8 cellular contexts compared by ENCODE assay signal in the genomic region with DNA sequence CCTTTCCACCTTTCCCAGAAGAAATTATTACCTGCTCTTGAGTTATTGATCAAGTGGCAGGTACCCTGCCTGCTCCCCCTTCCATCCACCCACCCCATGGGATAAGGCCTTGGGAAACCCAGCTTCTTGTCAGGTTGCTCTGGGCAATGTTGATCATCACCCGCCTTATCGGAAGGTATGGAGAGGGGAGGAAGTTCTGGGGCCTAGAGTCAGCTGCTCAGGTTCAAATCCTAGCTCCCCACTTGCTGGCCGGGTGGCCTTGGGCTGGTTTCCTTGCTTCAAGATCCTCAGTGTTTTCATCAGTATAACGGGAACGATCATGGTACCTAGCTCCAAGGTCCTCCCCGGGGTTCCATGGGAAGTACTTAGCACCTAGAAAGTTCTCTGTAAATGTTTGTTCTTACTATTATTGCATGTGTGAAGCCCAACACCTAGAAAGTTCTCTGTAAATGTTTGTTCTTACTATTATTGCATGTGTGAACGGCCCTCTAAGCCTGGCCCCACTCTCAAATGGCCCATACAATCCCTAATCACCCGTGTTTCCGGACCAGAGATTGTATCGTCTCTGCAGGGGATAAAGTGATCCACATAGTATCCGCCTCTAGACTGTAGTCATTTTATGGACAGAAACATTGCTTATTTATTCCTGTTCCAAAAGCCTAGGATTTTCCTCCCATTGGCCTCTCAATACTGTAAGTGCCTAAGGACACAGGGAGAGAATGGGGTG. TPM values are rescaled to one million over a fixed set of nuclear protein-coding genes. Genes with fewer than 3 reads are reported as not detected.
A peak's percentile ranks its signal among the peaks of the same experiment; 100 is the strongest.
DNase-seq lines count a peak whose midpoint lies in the region; ATAC-seq and TF ChIP-seq lines count a peak whose summit lies in the region.

No MANE protein-coding gene starts in this region.

- H3K36me3 ChIP-seq in Peyer's patch (no peaks in the 10 kb centered on the region), fibroblast of lung (ENCODE audit: control insufficient read depth, insufficient read depth, low read length) (no peaks in the 10 kb centered on the region), psoas muscle (ENCODE audit: insufficient read depth in 1 of 2, low read depth in 1 of 2) (no peaks in the 10 kb centered on the region)

- H4K20me1 ChIP-seq in fibroblast of lung (ENCODE audit: control insufficient read depth, extremely low read depth, insufficient read depth, low read length), result no peaks in the 10 kb centered on the region

- ATAC-seq in psoas muscle (no peak), left lobe of liver (no peak), HG03139 (IDR thresholded peaks at IDR 0.05; ENCODE audit: unreplicated experiment) (no peak)

- no peaks in the 10 kb centered on the region for H3K79me2 ChIP-seq in fibroblast of lung (ENCODE audit: control insufficient read depth, insufficient read depth, low read length)

- H3K4me3 ChIP-seq in GM12865 (ENCODE audit: low read depth, low read length) (peak overlapping the region; percentile 71), Peyer's patch (peak overlapping the region; percentile 45 to 92 (median 66)), fibroblast of lung (replicated peaks in 1 of 4; ENCODE audit: control extremely low read depth in 1 of 4, insufficient read depth in 1 of 4, low read depth in 3 of 4, low read length in 4 of 4) (peak overlapping the region in 2 of 4 experiments; percentile 35 to 57), psoas muscle (peak overlapping the region; percentile 73)

- TF ChIP-seq CTCF in GM12865 (IDR thresholded peaks at IDR 0.05; ENCODE audit: insufficient read depth, low read depth, low read length, missing control alignments) (no peak), Peyer's patch (IDR thresholded peaks at IDR 0.05) (no peak), fibroblast of lung (conservative IDR thresholded peaks at IDR 0.05 in 1 of 2, IDR thresholded peaks at IDR 0.05 in 1 of 2; ENCODE audit: low read depth in 1 of 2, low read length in 2 of 2) (no peak), psoas muscle (IDR thresholded peaks at IDR 0.05) (no peak)

- peak overlapping the region; percentile 39 for H3K9ac ChIP-seq in fibroblast of lung (ENCODE audit: insufficient read depth, low read length)

- intact Hi-C loops in psoas muscle (cut with DNase I), result loop anchor here in 1 of 2 donors (5.0 kb wide), 1 partner anchor 73 kb away; no protein-coding TSS in a partner anchor

- no peak overlapping the region for H2AFZ ChIP-seq in fibroblast of lung (ENCODE audit: low read length)

- H3K27me3 ChIP-seq in Peyer's patch (no peaks in the 10 kb centered on the region), fibroblast of lung (ENCODE audit: control insufficient read depth, insufficient read depth, low read length) (no peaks in the 10 kb centered on the region), psoas muscle (ENCODE audit: insufficient read depth in 3 of 3, low read length in 2 of 3) (peaks cover 0 to 5% (median 0%) of the 10 kb centered on the region in 3 donors)

- DNase-seq in GM12865 (ENCODE audit: low read depth) (no peak), Peyer's patch (peak in 1 of 3 donors; percentile 36), fibroblast of lung (ENCODE audit: low read depth in 2 of 2) (no peak), psoas muscle (no peak), left lobe of liver (ENCODE audit: low spot score) (no peak), GM19240 (ENCODE audit: insufficient read length, low spot score) (no peak), hepatic stellate cell (ENCODE audit: low spot score) (no peak)

- peaks cover 0 to 25% (median 10%) of the 10 kb centered on the region in 4 donors for H3K4me1 ChIP-seq in Peyer's patch
- peaks cover 5% of the 10 kb centered on the region for H3K4me1 ChIP-seq in fibroblast of lung (ENCODE audit: control insufficient read depth, extremely low read depth, insufficient read depth, low read length)
- H3K4me1 ChIP-seq in psoas muscle, result peaks cover 7% of the 10 kb centered on the region

- WGBS in psoas muscle, 3 donors, result 83 to 86% (median 86%) methylated on average over 11 of the region's 11 CpGs

- H3K27ac ChIP-seq in Peyer's patch (peak overlapping the region; percentile 62 to 92 (median 68)), fibroblast of lung (ENCODE audit: insufficient read depth, low read length) (no peak overlapping the region), psoas muscle (peak overlapping the region; percentile 85)

- H3K4me2 ChIP-seq in fibroblast of lung (ENCODE audit: extremely low read depth, insufficient read depth, low read length), result no peak overlapping the region

- H3K9me3 ChIP-seq in Peyer's patch (no peaks in the 10 kb centered on the region), fibroblast of lung (ENCODE audit: control insufficient read depth, insufficient read depth, low read depth, low read length) (no peaks in the 10 kb centered on the region), psoas muscle (no peaks in the 10 kb centered on the region)

- no peak for TF ChIP-seq POLR2A in Peyer's patch (IDR thresholded peaks at IDR 0.05)

RNA-seq across cellular contexts. Expression of gene PREX1, which starts 1.1 kb away (rescaled TPM):
- total RNA-seq in Peyer's patch (100 to 1,000 TPM in 1 of 4 donors, 10 to 100 TPM in 2, 1 to 10 TPM in 1; 9.9 to 150 (median 18.4) TPM), fibroblast of lung (3.1 and 3.9 TPM in 2 replicates), psoas muscle (1 to 10 TPM; 5.3 to 8.3 (median 6.9) TPM), left lobe of liver (5.8 TPM)
- polyA plus RNA-seq in fibroblast of lung (1.0 and 2.9 TPM in 2 replicates), psoas muscle (1 to 10 TPM; 2.5 to 4.0 (median 3.5) TPM)
- polyA plus RNA-seq in fibroblast of lung (2012), result 1.6 and 4.3 TPM in 2 replicates
- polyA minus RNA-seq in fibroblast of lung (ENCODE audit: low replicate concordance), result 3.5 and 12.1 TPM in 2 replicates
